In the genomic region with DNA sequence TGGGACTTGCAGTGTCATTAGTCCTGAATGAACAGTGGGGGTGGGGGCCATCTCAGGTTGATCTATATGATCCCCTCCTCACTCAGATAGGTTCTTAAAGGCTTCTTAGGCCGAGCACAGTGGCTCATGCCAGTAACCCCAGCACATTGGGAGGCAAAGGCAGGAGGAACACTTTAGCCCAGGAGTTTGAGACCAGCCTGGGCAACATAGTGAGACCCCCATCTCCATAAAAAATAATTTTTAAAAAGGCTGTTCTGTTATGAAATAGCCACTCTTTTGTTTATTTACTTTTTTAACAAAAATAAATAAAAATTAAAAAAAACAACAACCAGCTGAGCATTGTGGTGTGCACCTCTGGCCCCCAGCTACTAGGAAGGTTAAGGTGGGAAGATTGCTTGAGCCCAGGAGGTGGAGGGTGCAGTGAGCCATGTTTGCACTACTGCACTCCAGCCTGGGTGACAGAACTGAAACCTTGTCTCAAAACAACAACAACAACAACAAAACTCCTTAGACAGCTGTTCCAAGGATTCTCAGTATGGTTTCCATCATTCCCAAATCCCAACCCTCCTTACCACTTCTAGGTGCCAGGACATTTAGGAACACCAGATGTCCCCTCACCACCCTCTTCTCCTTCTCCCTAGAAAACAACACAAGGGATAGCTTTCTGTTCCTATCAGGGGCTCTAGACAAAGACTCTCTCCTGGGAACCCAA, we compare ENCODE assay signal across 8 cellular contexts. TPM values are rescaled to one million over a fixed set of nuclear protein-coding genes. Genes with fewer than 3 reads are reported as not detected.
A peak's percentile ranks its signal among the peaks of the same experiment; 100 is the strongest.
DNase-seq lines count a peak whose midpoint lies in the region; ATAC-seq and TF ChIP-seq lines count a peak whose summit lies in the region.

No MANE protein-coding gene starts in this region.

- H3K4me1 ChIP-seq in heart right ventricle = peaks cover 25 to 73% (median 58%) of the 10 kb centered on the region in 9 donors
- peaks cover 47% of the 10 kb centered on the region for H3K4me1 ChIP-seq in body of pancreas
- H3K4me1 ChIP-seq in muscle layer of duodenum (ENCODE audit: control insufficient read depth in 1 of 2, insufficient read depth in 2 of 2, low read length in 2 of 2) = peaks cover 25 to 45% of the 10 kb centered on the region in 2 donors
- H3K4me1 ChIP-seq in aorta (ENCODE audit: control insufficient read depth in 1 of 2, insufficient read depth in 2 of 2, low read length in 2 of 2) = no peaks in the 10 kb centered on the region

- peaks cover 0 to 8% (median 0%) of the 10 kb centered on the region in 9 donors for H3K36me3 ChIP-seq in heart right ventricle
- H3K36me3 ChIP-seq in body of pancreas (replicated peaks in 1 of 2; ENCODE audit: insufficient read depth in 1 of 2, low read depth in 2 of 2) = no peaks in the 10 kb centered on the region
- H3K36me3 ChIP-seq in muscle layer of duodenum (ENCODE audit: control insufficient read depth in 1 of 2, insufficient read depth in 2 of 2, low read length in 2 of 2) = peaks cover 0 to 12% of the 10 kb centered on the region in 2 donors
- H3K36me3 ChIP-seq in aorta (ENCODE audit: control insufficient read depth in 1 of 2, insufficient read depth in 2 of 2, low read length in 1 of 2) = no peaks in the 10 kb centered on the region

- 8 to 11% methylated on average over 1 of the region's 1 CpG for WGBS in heart right ventricle, 2 donors
- 0 to 8% methylated on average over 1 of the region's 1 CpG for WGBS in body of pancreas, 2 donors
- 0 to 2% methylated on average over 1 of the region's 1 CpG for WGBS in aorta, 2 donors

- H3K27me3 ChIP-seq in heart right ventricle (no peaks in the 10 kb centered on the region), body of pancreas (no peaks in the 10 kb centered on the region), muscle layer of duodenum (ENCODE audit: low read depth, low read length) (no peaks in the 10 kb centered on the region), aorta (ENCODE audit: control insufficient read depth in 1 of 2, insufficient read depth in 2 of 2, low read length in 1 of 2) (no peaks in the 10 kb centered on the region)

- ATAC-seq in heart right ventricle (no peak), body of pancreas (no peak), aorta (ENCODE audit: low FRiP score) (no peak), GM19035 (IDR thresholded peaks at IDR 0.05; ENCODE audit: unreplicated experiment) (no peak)

- no peak for TF ChIP-seq CTCF in heart right ventricle (IDR thresholded peaks at IDR 0.05)
- no peak for TF ChIP-seq CTCF in body of pancreas (IDR thresholded peaks at IDR 0.05)

- intact Hi-C loops in heart right ventricle (cut with DNase I) (loop anchor here in 9 of 10 donors (1.0 to 5.0 kb wide), 8 partner anchors 36 to 269 kb away; a partner anchor contains a TSS), cardiac septum (cut with DNase I) (no loop called here), body of pancreas (cut with DNase I) (loop anchor here (5.0 kb wide), 1 partner anchor 36 kb away; no protein-coding TSS in a partner anchor), aorta (cut with DNase I) (loop anchor here (5.0 to 10.0 kb wide), 2 partner anchors 36 to 234 kb away; a partner anchor contains a TSS)

- DNase-seq in heart right ventricle (no peak), cardiac septum (ENCODE audit: low spot score) (no peak), body of pancreas (no peak), aorta (no peak), RPMI8226 (no peak), NCI-H748 (lab: John Stamatoyannopoulos, UW; ENCODE audit: unreplicated experiment) (no peak)

- peak overlapping the region; percentile 54 to 100 (median 94) for H3K27ac ChIP-seq in heart right ventricle
- peak overlapping the region; percentile 90 to 96 (median 94) for H3K27ac ChIP-seq in body of pancreas
- H3K27ac ChIP-seq in muscle layer of duodenum (ENCODE audit: low read length) = peak overlapping the region; percentile 93
- peak overlapping the region; percentile 36 to 73 for H3K27ac ChIP-seq in aorta (ENCODE audit: low read depth in 1 of 2, low read length in 2 of 2)

- peak overlapping the region in 4 of 10 donors; percentile 18 to 75 (median 24) for H3K4me3 ChIP-seq in heart right ventricle
- H3K4me3 ChIP-seq in body of pancreas = no peak overlapping the region
- peak overlapping the region in 1 of 2 donors; percentile 86 for H3K4me3 ChIP-seq in muscle layer of duodenum (ENCODE audit: low read depth in 1 of 2, low read length in 2 of 2)
- H3K4me3 ChIP-seq in aorta (ENCODE audit: low read length in 2 of 2) = no peak overlapping the region

- H3K9me3 ChIP-seq in heart right ventricle (no peaks in the 10 kb centered on the region), body of pancreas (no peaks in the 10 kb centered on the region), muscle layer of duodenum (ENCODE audit: control insufficient read depth in 1 of 2, low read length in 2 of 2) (no peaks in the 10 kb centered on the region), aorta (ENCODE audit: control insufficient read depth, low read length) (no peaks in the 10 kb centered on the region)

- TF ChIP-seq POLR2A in body of pancreas (IDR thresholded peaks at IDR 0.05) = no peak

RNA-seq across cellular contexts. Expression of a gene that starts 2.0 kb away (rescaled TPM):
- total RNA-seq in heart right ventricle (10 to 100 TPM; 41.6 to 62.6 (median 48.4) TPM), cardiac septum (47.9 TPM), body of pancreas (10 to 100 TPM; 45.7 to 71.5 TPM), aorta (10 to 100 TPM; 55.6 to 61.7 TPM)
- polyA plus RNA-seq in heart right ventricle (10 to 100 TPM; 33.6 to 73.8 TPM), aorta (10 to 100 TPM; 81.0 to 90.7 TPM)

RNA-seq across cellular contexts. Expression of a gene that starts 4.7 kb away (rescaled TPM):
- total RNA-seq in heart right ventricle (100 to 1,000 TPM; 277 to 364 (median 325) TPM), cardiac septum (262 TPM), body of pancreas (10 to 100 TPM; 32.9 to 97.2 TPM), aorta (100 to 1,000 TPM; 113 to 133 TPM)
- polyA plus RNA-seq in heart right ventricle (100 to 1,000 TPM; 176 to 225 TPM), aorta (10 to 100 TPM; 52.8 to 81.2 TPM)

RNA-seq across cellular contexts. Expression of a gene that starts 26.3 kb away (rescaled TPM):
- total RNA-seq in heart right ventricle (1 to 10 TPM in 3 of 10 donors, under 1 TPM in 7; 0.53 to 2.0 (median 0.73) TPM), cardiac septum (1.7 TPM), body of pancreas (1 to 10 TPM; 1.3 to 1.6 TPM), aorta (10 to 100 TPM; 37.5 to 48.5 TPM)
- polyA plus RNA-seq in heart right ventricle (under 1 TPM; 0.58 to 0.80 TPM), aorta (10 to 100 TPM; 17.4 to 18.4 TPM)

Comparison
In these comparisons a context has a peak if more than half of its experiments do, and no peak if none do; other contexts are left out.
1. RNA of a gene that starts 26.3 kb away (total RNA-seq): 37.5 to 48.5 TPM in aorta; 1.7 TPM in cardiac septum (single experiment), 1.3 to 1.6 TPM in body of pancreas and 0.53 to 2.0 TPM in heart right ventricle; every median in the first group is over 10 times any median in the second.
2. Peak in every context shown above with its lines, with median percentiles within 50 percentile points of each other: H3K27ac ChIP-seq.